ENCODE assay signal across 30 cellular contexts in the genomic region with DNA sequence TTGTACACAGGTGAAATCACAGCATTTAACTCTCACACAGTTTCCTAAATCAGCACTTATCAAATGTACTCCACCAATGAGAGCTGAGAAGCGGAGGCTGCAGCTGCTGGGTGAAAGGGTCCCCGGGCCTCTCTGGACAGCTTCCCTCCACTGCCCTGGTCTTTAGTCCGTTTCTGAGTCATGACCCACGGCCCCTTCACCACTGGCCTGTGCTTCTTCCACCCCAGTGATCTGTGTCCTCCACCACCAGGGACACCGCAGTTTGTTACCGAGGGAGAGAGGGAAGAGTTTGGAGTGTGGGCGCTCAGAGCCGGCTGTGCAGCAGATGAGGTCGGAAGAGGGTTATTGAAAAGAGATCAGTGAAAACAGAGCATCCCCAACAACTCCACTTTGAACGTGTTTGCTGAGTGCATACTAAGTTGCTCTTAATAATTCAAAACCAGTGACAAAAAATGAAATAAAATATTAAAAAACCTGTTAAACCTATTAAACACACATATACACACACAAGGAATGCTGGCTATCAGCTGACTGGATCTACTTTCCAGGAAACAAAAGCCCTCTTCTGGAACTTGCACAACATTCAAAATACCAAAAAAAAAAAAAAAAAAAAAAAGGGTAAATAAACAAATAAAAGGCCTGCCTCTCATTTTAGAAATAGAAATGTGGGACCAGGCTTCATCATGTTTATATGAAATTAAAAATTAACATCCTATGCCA. TPM values are rescaled to one million over a fixed set of nuclear protein-coding genes. Genes with fewer than 3 reads are reported as not detected.
DNase-seq lines count a peak whose midpoint lies in the region; ATAC-seq and TF ChIP-seq lines count a peak whose summit lies in the region.
"Had no signal": no experiment of that assay in that cellular context is flagged by ENCODE, and none has a peak within 500 bp of the region (broad histone marks: within the 10 kb centered on the region; RNA-seq: fewer than 3 reads in every experiment).

No MANE protein-coding gene starts in this region.

- peaks cover 29% of the 10 kb centered on the region for H3K79me2 ChIP-seq in GM23338 (replicated peaks; ENCODE audit: insufficient read depth)

- peaks cover 44% of the 10 kb centered on the region for H3K36me3 Mint-ChIP-seq in GM23338 (ENCODE audit: low read depth)
- H3K36me3 Mint-ChIP-seq in activated T-helper 2 cell treated with anti-CD3 and anti-CD28 coated beads, Interferon-gamma antibody, Interleukin-2, Interleukin-4, amounts not matched to agents 10 μg/mL and 5 μg/mL and 100 μg/mL, durations not matched to agents 14 hours and 24 hours and 36 hours (ENCODE audit: low read depth), result no peaks in the 10 kb centered on the region

- no peaks in the 10 kb centered on the region for H3K9me3 ChIP-seq in lower lobe of right lung
- H3K9me3 ChIP-seq in right cardiac atrium (ENCODE audit: control insufficient read depth, low read length), result no peaks in the 10 kb centered on the region
- H3K9me3 ChIP-seq in psoas muscle, result no peaks in the 10 kb centered on the region
- H3K9me3 ChIP-seq: A549, esophagus muscularis mucosa, heart left ventricle had no signal

- H3K27ac Mint-ChIP-seq in GM23338, result peak overlapping the region; percentile 70; the same call in 1 of the 2 replicates
- H3K27ac Mint-ChIP-seq in activated T-helper 2 cell treated with anti-CD3 and anti-CD28 coated beads, Interferon-gamma antibody, Interleukin-2, Interleukin-4, amounts not matched to agents 10 μg/mL and 5 μg/mL and 100 μg/mL, durations not matched to agents 14 hours and 24 hours and 36 hours, result no peak overlapping the region
- H3K27ac Mint-ChIP-seq: CD4-positive, alpha-beta T cell; dendritic cell treated with granulocyte-macrophage colony-stimulating factor and Interleukin-4, amounts not matched to agents 40 ng/mL and 50 ng/mL, for 4 days; T-helper 1 cell treated with Interleukin-12 subunit alpha and Interleukin-12 subunit beta and Interleukin-4 antibody, amounts not matched to agents 30 μg/mL and 1 μg/mL, for 36 hours; type B pancreatic cell had no signal

- no peaks in the 10 kb centered on the region for H3K9me2 ChIP-seq in GM23338 (ENCODE audit: insufficient read depth)

- peaks cover 4% of the 10 kb centered on the region; the same call in 1 of the 2 replicates for H4K20me1 ChIP-seq in GM23338 (replicated peaks; ENCODE audit: insufficient read depth)

- H3K27me3 ChIP-seq in GM23338 (ENCODE audit: insufficient read depth) (no peaks in the 10 kb centered on the region), lower lobe of right lung (ENCODE audit: low read depth) (no peaks in the 10 kb centered on the region), right cardiac atrium (ENCODE audit: control insufficient read depth, insufficient read depth) (no peaks in the 10 kb centered on the region), psoas muscle (ENCODE audit: insufficient read depth in 3 of 3, low read length in 2 of 3) (peaks cover 0 to 9% (median 3%) of the 10 kb centered on the region in 3 donors)
- H3K27me3 ChIP-seq: esophagus muscularis mucosa, foreskin keratinocyte, heart left ventricle had no signal

- WGBS in right cardiac atrium, result 78% methylated on average over 10 of the region's 10 CpGs
- WGBS in psoas muscle, 3 donors, result 39 to 57% (median 50%) methylated on average over 10 of the region's 10 CpGs

- ATAC-seq in GM23338 (no peak), lower lobe of right lung (peak in 1 of 2 donors; percentile 32), right cardiac atrium (no peak), psoas muscle (no peak), HG02852 (IDR thresholded peaks at IDR 0.05; ENCODE audit: unreplicated experiment) (no peak)
- ATAC-seq: A549; activated CD4-positive, CD25-positive, alpha-beta regulatory T cell treated with anti-CD3 and anti-CD28 coated beads, Interleukin-2, amount 50 U/mL, for 24 hours; foreskin keratinocyte; heart left ventricle; K562 had no signal

- H3K27me3 Mint-ChIP-seq in GM23338 (ENCODE audit: insufficient read depth, low read depth, poor library complexity), result peaks cover 8% of the 10 kb centered on the region
- no peaks in the 10 kb centered on the region for H3K27me3 Mint-ChIP-seq in activated T-helper 2 cell treated with anti-CD3 and anti-CD28 coated beads, Interferon-gamma antibody, Interleukin-2, Interleukin-4, amounts not matched to agents 10 μg/mL and 5 μg/mL and 100 μg/mL, durations not matched to agents 14 hours and 24 hours and 36 hours (ENCODE audit: low read depth)
- H3K27me3 Mint-ChIP-seq: CD4-positive, alpha-beta T cell; central memory CD8-positive, alpha-beta T cell; dendritic cell treated with granulocyte-macrophage colony-stimulating factor and Interleukin-4, amounts not matched to agents 40 ng/mL and 50 ng/mL, for 4 days; type B pancreatic cell had no signal

- H3K4me3 ChIP-seq in GM23338 (no peak overlapping the region), lower lobe of right lung (no peak overlapping the region), right cardiac atrium (ENCODE audit: low read length) (no peak overlapping the region), psoas muscle (no peak overlapping the region)
- H3K4me3 ChIP-seq: A549, esophagus muscularis mucosa, heart left ventricle, K562, SK-N-MC had no signal

- no peaks in the 10 kb centered on the region for H3K9me3 Mint-ChIP-seq in GM23338
- H3K9me3 Mint-ChIP-seq in activated T-helper 2 cell treated with anti-CD3 and anti-CD28 coated beads, Interferon-gamma antibody, Interleukin-2, Interleukin-4, amounts not matched to agents 10 μg/mL and 5 μg/mL and 100 μg/mL, durations not matched to agents 14 hours and 24 hours and 36 hours, result no peaks in the 10 kb centered on the region
- H3K9me3 Mint-ChIP-seq: CD4-positive, alpha-beta T cell; central memory CD8-positive, alpha-beta T cell; dendritic cell treated with granulocyte-macrophage colony-stimulating factor and Interleukin-4, amounts not matched to agents 40 ng/mL and 50 ng/mL, for 4 days; T-helper 1 cell treated with Interleukin-12 subunit alpha and Interleukin-12 subunit beta and Interleukin-4 antibody, amounts not matched to agents 30 μg/mL and 1 μg/mL, for 36 hours; type B pancreatic cell had no signal

- TF ChIP-seq CTCF in GM23338 (conservative IDR thresholded peaks at IDR 0.05; ENCODE audit: low read depth in 2 of 2) (no peak), lower lobe of right lung (IDR thresholded peaks at IDR 0.05) (no peak), psoas muscle (IDR thresholded peaks at IDR 0.05) (no peak)

- H3K4me2 ChIP-seq in GM23338, result no peak overlapping the region
- H3K4me2 ChIP-seq: A549 had no signal

- H3K4me1 Mint-ChIP-seq in GM23338, result peaks cover 23% of the 10 kb centered on the region
- no peaks in the 10 kb centered on the region for H3K4me1 Mint-ChIP-seq in activated T-helper 2 cell treated with anti-CD3 and anti-CD28 coated beads, Interferon-gamma antibody, Interleukin-2, Interleukin-4, amounts not matched to agents 10 μg/mL and 5 μg/mL and 100 μg/mL, durations not matched to agents 14 hours and 24 hours and 36 hours (ENCODE audit: low read depth)
- H3K4me1 Mint-ChIP-seq: central memory CD8-positive, alpha-beta T cell had no signal

- no peak overlapping the region for H3K27ac ChIP-seq in GM23338 (ENCODE audit: low read depth)
- no peak overlapping the region for H3K27ac ChIP-seq in lower lobe of right lung
- no peak overlapping the region for H3K27ac ChIP-seq in right cardiac atrium (ENCODE audit: low read length)
- no peak overlapping the region for H3K27ac ChIP-seq in psoas muscle
- H3K27ac ChIP-seq: A549, esophagus muscularis mucosa, foreskin keratinocyte, heart left ventricle, RWPE1, SK-N-MC had no signal

- no peaks in the 10 kb centered on the region for H3F3A ChIP-seq in GM23338 (replicated peaks; ENCODE audit: low read depth)

- DNase-seq in GM23338 (ENCODE audit: low spot score), result no peak
- DNase-seq in amniotic epithelial cell (ENCODE audit: low read depth), result peak; percentile 55
- DNase-seq in lower lobe of right lung, result peak; percentile 33
- DNase-seq in renal cortical epithelial cell (ENCODE audit: low read depth), result peak; percentile 7
- no peak for DNase-seq in right cardiac atrium
- no peak for DNase-seq in psoas muscle
- no peak for DNase-seq in activated T-helper 2 cell treated with anti-CD3 and anti-CD28 coated beads, Interferon-gamma antibody, Interleukin-2, Interleukin-4, amounts not matched to agents 10 μg/mL and 5 μg/mL and 100 μg/mL, durations not matched to agents 14 hours and 24 hours and 36 hours (ENCODE audit: low spot score)
- DNase-seq: activated CD4-positive, alpha-beta T cell treated with anti-CD3 and anti-CD28 coated beads, Interleukin-2, amount 50 U/mL, for 48 hours; activated T-cell treated with anti-CD3 and anti-CD28 coated beads, Interleukin-2, amount 50 U/mL, for 48 hours; CD4-positive, alpha-beta T cell; foreskin keratinocyte; heart left ventricle; kidney glomerular epithelial cell; NCI-H1092; NCI-H1694; NCI-H2171; stimulated activated CD4-positive, alpha-beta T cell treated with anti-CD3 and anti-CD28 coated beads, Interleukin-15, amount 100 ng/mL, for 24 hours; stimulated activated CD4-positive, alpha-beta T cell treated with anti-CD3 and anti-CD28 coated beads, Interleukin-4, amount 100 ng/mL, for 4 hours; substantia nigra had no signal

- no peak overlapping the region for H2AFZ ChIP-seq in GM23338

- intact Hi-C loops in lower lobe of right lung (cut with DNase I) (no loop called here), right cardiac atrium (cut with DNase I) (no loop called here), psoas muscle (cut with DNase I) (no loop called here)
- intact Hi-C loops in activated T-helper 2 cell treated with anti-CD3 and anti-CD28 coated beads, Interferon-gamma antibody, Interleukin-2, Interleukin-4, amounts not matched to agents 10 μg/mL and 5 μg/mL and 100 μg/mL, durations not matched to agents 14 hours and 24 hours and 36 hours (cut with micrococcal nuclease), result no loop called here

- H3K36me3 ChIP-seq in GM23338 (ENCODE audit: insufficient read depth) (no peaks in the 10 kb centered on the region; the same call in 1 of the 2 replicates), lower lobe of right lung (peaks cover 29% of the 10 kb centered on the region), psoas muscle (ENCODE audit: insufficient read depth in 1 of 2, low read depth in 1 of 2) (no peaks in the 10 kb centered on the region)

- no peak overlapping the region for H3K4me3 Mint-ChIP-seq in GM23338
- H3K4me3 Mint-ChIP-seq in activated T-helper 2 cell treated with anti-CD3 and anti-CD28 coated beads, Interferon-gamma antibody, Interleukin-2, Interleukin-4, amounts not matched to agents 10 μg/mL and 5 μg/mL and 100 μg/mL, durations not matched to agents 14 hours and 24 hours and 36 hours (ENCODE audit: low read depth), result no peak overlapping the region
- H3K4me3 Mint-ChIP-seq: CD4-positive, alpha-beta T cell; central memory CD8-positive, alpha-beta T cell; dendritic cell treated with granulocyte-macrophage colony-stimulating factor and Interleukin-4, amounts not matched to agents 40 ng/mL and 50 ng/mL, for 4 days; T-helper 1 cell treated with Interleukin-12 subunit alpha and Interleukin-12 subunit beta and Interleukin-4 antibody, amounts not matched to agents 30 μg/mL and 1 μg/mL, for 36 hours; type B pancreatic cell had no signal

- H3K4me1 ChIP-seq in GM23338 (ENCODE audit: insufficient read depth) (no peaks in the 10 kb centered on the region), lower lobe of right lung (peaks cover 9% of the 10 kb centered on the region), right cardiac atrium (ENCODE audit: control insufficient read depth, insufficient read depth, low read length) (peaks cover 6% of the 10 kb centered on the region), psoas muscle (peaks cover 3% of the 10 kb centered on the region)
- H3K4me1 ChIP-seq: foreskin keratinocyte had no signal

RNA-seq across cellular contexts. Expression of a gene that starts 54.1 kb away (rescaled TPM):
- total RNA-seq in GM23338 (2014; rRNA removed; shearing (Covaris generic)), result 216 and 225 TPM in 2 replicates
- polyA plus RNA-seq in GM23338 (2016; fragmentation: Nextera tagmentation; extraction: Ambion mirVana) (38.5 and 42.2 TPM in 2 replicates), right cardiac atrium (7.6 TPM), psoas muscle (1 to 10 TPM; 4.1 to 9.4 (median 4.8) TPM)
- total RNA-seq in lower lobe of right lung (36.3 TPM), renal cortical epithelial cell (243 and 291 TPM in 2 replicates), right cardiac atrium (10 to 100 TPM; 13.7 to 40.7 (median 22.2) TPM), psoas muscle (10 to 100 TPM in 3 of 4 donors, 1 to 10 TPM in 1; 8.5 to 15.4 (median 12.6) TPM)
- 2.0 and 2.3 TPM in 2 replicates for total RNA-seq in activated T-helper 2 cell treated with anti-CD3 and anti-CD28 coated beads, Interferon-gamma antibody, Interleukin-2, Interleukin-4, amounts not matched to agents 10 μg/mL and 5 μg/mL and 100 μg/mL, durations not matched to agents 14 hours and 24 hours and 36 hours
- polyA plus RNA-seq: K562 had no signal

Comparison
In these comparisons a context has a peak if more than half of its experiments do, and no peak if none do; other contexts are left out.
1. DNase-seq: peak in amniotic epithelial cell (single experiment), lower lobe of right lung (single experiment) and renal cortical epithelial cell (single experiment); none in GM23338 (single experiment), right cardiac atrium (0 of 3), psoas muscle (0 of 2) and activated T-helper 2 cell treated with anti-CD3 and anti-CD28 coated beads, Interferon-gamma antibody, Interleukin-2, Interleukin-4, amounts not matched to agents 10 μg/mL and 5 μg/mL and 100 μg/mL, durations not matched to agents 14 hours and 24 hours and 36 hours (single experiment).